1 cellular context compared by ENCODE assay signal in the genomic region with DNA sequence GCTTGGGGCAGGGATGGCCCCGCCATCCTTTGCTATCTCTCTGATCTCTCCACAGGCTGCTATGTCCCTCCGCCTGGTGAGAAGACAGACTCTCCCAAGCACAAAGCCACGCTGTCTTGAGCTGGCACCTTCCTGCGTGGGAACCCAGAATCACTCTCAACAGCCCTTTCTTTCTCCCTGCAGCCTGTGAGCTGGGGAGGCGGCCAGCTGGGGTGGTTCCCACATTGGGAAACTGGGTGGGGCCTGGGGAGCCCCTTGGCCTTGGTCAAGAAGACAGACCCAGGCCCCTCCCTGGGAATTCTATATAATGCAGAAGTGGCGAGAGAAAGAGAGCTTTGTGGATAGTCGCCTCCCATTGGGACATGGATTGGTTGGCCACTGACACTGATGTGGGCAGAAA.
TF ChIP-seq lines count a peak whose summit lies in the region.

No MANE protein-coding gene starts in this region.

TF ChIP-seq in IMR-90, 13 proteins besides CTCF, POLR2A, EP300 and RAD21 (continued from another document):
- TF ChIP-seq, protein P1, sequence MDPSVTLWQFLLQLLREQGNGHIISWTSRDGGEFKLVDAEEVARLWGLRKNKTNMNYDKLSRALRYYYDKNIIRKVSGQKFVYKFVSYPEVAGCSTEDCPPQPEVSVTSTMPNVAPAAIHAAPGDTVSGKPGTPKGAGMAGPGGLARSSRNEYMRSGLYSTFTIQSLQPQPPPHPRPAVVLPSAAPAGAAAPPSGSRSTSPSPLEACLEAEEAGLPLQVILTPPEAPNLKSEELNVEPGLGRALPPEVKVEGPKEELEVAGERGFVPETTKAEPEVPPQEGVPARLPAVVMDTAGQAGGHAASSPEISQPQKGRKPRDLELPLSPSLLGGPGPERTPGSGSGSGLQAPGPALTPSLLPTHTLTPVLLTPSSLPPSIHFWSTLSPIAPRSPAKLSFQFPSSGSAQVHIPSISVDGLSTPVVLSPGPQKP (IDR thresholded peaks at IDR 0.05; ENCODE audit: borderline replicate concordance, low read depth, low read length), result no peak
- TF ChIP-seq FOS (IDR thresholded peaks at IDR 0.05; ENCODE audit: low read depth, low read length), result no peak
